Comparison of ENCODE assay signal across 36 cellular contexts in genomic region chr18:66196805-66197204, GRCh38.
"Had no signal": no experiment of that assay in that cellular context is flagged by ENCODE, and none has a peak within 500 bp of the region (broad histone marks: within the 10 kb centered on the region; RNA-seq: fewer than 3 reads in every experiment).

No MANE protein-coding gene starts in this region.

- ATAC-seq: activated naive CD8-positive, alpha-beta T cell treated with anti-CD3 and anti-CD28 coated beads, Interleukin-2, amount 50 U/mL, for 24 hours; PC-3; SK-N-SH treated with all-trans-retinoic acid at 6 μM for 48 hours had no signal

- H3K4me1 Mint-ChIP-seq: activated B cell treated with CpG ODN at 0.5 μM for 24 hours; activated naive CD4-positive, alpha-beta T cell treated with anti-CD3 and anti-CD28 coated beads, Interleukin-2, amount 10 ng/mL, durations not matched to agents 7 days and 5 days; activated naive CD8-positive, alpha-beta T cell treated with anti-CD3 and anti-CD28 coated beads, Interleukin-2, amount 50 U/mL, for 24 hours had no signal

- H3K4me1 ChIP-seq: Peyer's patch had no signal

- H3K36me3 Mint-ChIP-seq: activated CD4-positive, alpha-beta memory T cell treated with anti-CD3 and anti-CD28 coated beads for 36 hours; activated naive CD4-positive, alpha-beta T cell treated with anti-CD3 and anti-CD28 coated beads, Interleukin-2, amount 10 ng/mL, durations not matched to agents 7 days and 5 days; activated naive CD8-positive, alpha-beta T cell had no signal

- H3K9me3 ChIP-seq: MG63, Peyer's patch had no signal

- H3K36me3 ChIP-seq: brain microvascular endothelial cell, MG63, Peyer's patch had no signal

- H3K27ac Mint-ChIP-seq: activated B cell treated with CpG ODN at 0.5 μM for 24 hours; activated CD4-positive, alpha-beta memory T cell treated with anti-CD3 and anti-CD28 coated beads for 36 hours; activated naive CD4-positive, alpha-beta T cell treated with anti-CD3 and anti-CD28 coated beads, Interleukin-2, amount 10 ng/mL, durations not matched to agents 7 days and 5 days; activated naive CD8-positive, alpha-beta T cell; activated naive CD8-positive, alpha-beta T cell treated with anti-CD3 and anti-CD28 coated beads, Interleukin-2, amount 50 U/mL, for 24 hours had no signal

- H3K9me3 Mint-ChIP-seq: activated B cell treated with CpG ODN at 0.5 μM for 24 hours had no signal

- H3K4me3 Mint-ChIP-seq: activated B cell treated with CpG ODN at 0.5 μM for 24 hours; activated CD4-positive, alpha-beta memory T cell treated with anti-CD3 and anti-CD28 coated beads for 36 hours; activated naive CD4-positive, alpha-beta T cell treated with anti-CD3 and anti-CD28 coated beads, Interleukin-2, amount 10 ng/mL, durations not matched to agents 7 days and 5 days; activated naive CD8-positive, alpha-beta T cell; activated naive CD8-positive, alpha-beta T cell treated with anti-CD3 and anti-CD28 coated beads, Interleukin-2, amount 50 U/mL, for 24 hours had no signal

- H3K4me3 ChIP-seq: MG63, Peyer's patch had no signal

- H3K27ac ChIP-seq: brain microvascular endothelial cell, Peyer's patch, VCaP had no signal

- DNase-seq: activated B cell treated with CpG ODN at 0.5 μM for 24 hours; activated CD4-positive, alpha-beta memory T cell treated with anti-CD3 and anti-CD28 coated beads for 36 hours; activated CD4-positive, alpha-beta T cell treated with anti-CD3 and anti-CD28 coated beads for 4 hours; activated CD4-positive, alpha-beta T cell treated with anti-CD3 and anti-CD28 coated beads, Interleukin-2, amount 50 U/mL, for 1 hour; activated CD4-positive, CD25-positive, alpha-beta regulatory T cell treated with anti-CD3 and anti-CD28 coated beads, Interleukin-2, amount 50 U/mL, for 72 hours; activated CD8-positive, alpha-beta memory T cell treated with anti-CD3 and anti-CD28 coated beads, Interleukin-2, amount 50 U/mL, for 4 hours; activated effector memory CD4-positive, alpha-beta T cell treated with Interleukin-2 at 50 U/mL for 16 hours; activated naive CD4-positive, alpha-beta T cell treated with anti-CD3 and anti-CD28 coated beads, Interleukin-2, amount 10 ng/mL, durations not matched to agents 7 days and 5 days; activated naive CD8-positive, alpha-beta T cell treated with anti-CD3 and anti-CD28 coated beads, Interleukin-2, amount 50 U/mL, for 24 hours; activated T-cell treated with anti-CD3 and anti-CD28 coated beads, Interleukin-2, amount 50 U/mL, for 48 hours; anterior cingulate cortex; brain microvascular endothelial cell; central memory CD4-positive, alpha-beta T cell; MG63; MV-4-11; NCI-H1092 treated with DMSO at 0.1 percent for 48 hours; NCI-H1417; NCI-H146; NCI-H187 treated with DMSO at 0.1 percent for 48 hours; NCI-H2081; NCI-H226; NCI-H446 treated with DMSO at 0.1 percent for 48 hours; NCI-H524; NCI-H69; NCI-H82; PC-3; Peyer's patch; RPMI8226; SIG-M5; SW 1271; T-helper 1 cell; T-helper 2 cell; T-helper 9 cell had no signal

- H3K27me3 ChIP-seq: brain microvascular endothelial cell, MG63, Peyer's patch had no signal

- H3K27me3 Mint-ChIP-seq: activated B cell treated with CpG ODN at 0.5 μM for 24 hours; activated CD4-positive, alpha-beta memory T cell treated with anti-CD3 and anti-CD28 coated beads for 36 hours; activated naive CD4-positive, alpha-beta T cell treated with anti-CD3 and anti-CD28 coated beads, Interleukin-2, amount 10 ng/mL, durations not matched to agents 7 days and 5 days; activated naive CD8-positive, alpha-beta T cell; activated naive CD8-positive, alpha-beta T cell treated with anti-CD3 and anti-CD28 coated beads, Interleukin-2, amount 50 U/mL, for 24 hours had no signal
